ENCODE assay signal across 20 cellular contexts in genomic region chr20:40486297-40486696, GRCh38.
DNase-seq lines count a peak whose midpoint lies in the region; ATAC-seq, FAIRE-seq and TF ChIP-seq lines count a peak whose summit lies in the region.
"Had no signal": no experiment of that assay in that cellular context is flagged by ENCODE, and none has a peak within 500 bp of the region (broad histone marks: within the 10 kb centered on the region; RNA-seq: fewer than 3 reads in every experiment).

No MANE protein-coding gene starts in this region.

- H3K4me3 ChIP-seq in HepG2 (replicated peaks in 1 of 3; ENCODE audit: insufficient read depth in 1 of 3, low read depth in 2 of 3, low read length in 3 of 3) (no peak overlapping the region), right lobe of liver (no peak overlapping the region), GM12878 (no peak overlapping the region)
- H3K4me3 ChIP-seq: A549 had no signal

- no peak for TF ChIP-seq CTCF in HepG2 (CRISPR knock-in tag; IDR thresholded peaks at IDR 0.05)
- no peak for TF ChIP-seq CTCF in right lobe of liver (IDR thresholded peaks at IDR 0.05)
- no peak for TF ChIP-seq CTCF in GM12878 (IDR thresholded peaks at IDR 0.05 in 2 of 3, conservative IDR thresholded peaks at IDR 0.05 in 1 of 3; ENCODE audit: control insufficient read depth in 2 of 3, extremely low read depth in 1 of 3, insufficient read depth in 1 of 3, low read depth in 3 of 3, low read length in 3 of 3)

- H3K36me3 ChIP-seq in HepG2 (replicated peaks in 1 of 2; ENCODE audit: control insufficient read depth in 1 of 2, insufficient read depth in 2 of 2, low read length in 2 of 2) (no peaks in the 10 kb centered on the region), right lobe of liver (no peaks in the 10 kb centered on the region), GM12878 (ENCODE audit: control insufficient read depth in 2 of 2, insufficient read depth in 2 of 2, low read length in 1 of 2) (no peaks in the 10 kb centered on the region)

- no peaks in the 10 kb centered on the region for H3K4me1 ChIP-seq in HepG2 (ENCODE audit: insufficient read depth, low read length)
- H3K4me1 ChIP-seq in right lobe of liver = no peaks in the 10 kb centered on the region
- H3K4me1 ChIP-seq in GM12878 (ENCODE audit: control insufficient read depth, insufficient read depth, low read length) = no peaks in the 10 kb centered on the region
- H3K4me1 ChIP-seq: A549, Caco-2 had no signal

- intact Hi-C loops in HepG2 (cut with micrococcal nuclease; ENCODE audit: unreplicated experiment) = no loop called here
- intact Hi-C loops in right lobe of liver (cut with DNase I) = no loop called here
- intact Hi-C loops in GM12878 (cut with micrococcal nuclease; ENCODE audit: unreplicated experiment) = no loop called here

- H3K9me3 ChIP-seq in HepG2 (ENCODE audit: low read length) = peaks cover 10% of the 10 kb centered on the region; the same call in 1 of the 2 replicates
- H3K9me3 ChIP-seq in right lobe of liver = no peaks in the 10 kb centered on the region
- H3K9me3 ChIP-seq in GM12878 (replicated peaks; ENCODE audit: control insufficient read depth, insufficient read depth, low read length) = no peaks in the 10 kb centered on the region
- H3K9me3 ChIP-seq: A549 had no signal

- POLR2A ChIA-PET in HepG2 (lab: Yijun Ruan, JAX) (no interaction called here), GM12878 (lab: Charles Lee) (no interaction called here)

- H3K27me3 ChIP-seq in HepG2 (ENCODE audit: control insufficient read depth in 1 of 2, insufficient read depth in 2 of 2, low read length in 2 of 2) (no peaks in the 10 kb centered on the region), right lobe of liver (no peaks in the 10 kb centered on the region), GM12878 (replicated peaks in 1 of 2; ENCODE audit: control insufficient read depth in 2 of 2, insufficient read depth in 2 of 2, low read length in 1 of 2) (no peaks in the 10 kb centered on the region)

- CTCF ChIA-PET in HepG2 (lab: Yijun Ruan, JAX; ENCODE audit: low intra/inter-chr PET ratio, low total read pairs) = no interaction called here
- CTCF ChIA-PET in GM12878 (lab: Yijun Ruan, JAX) = no interaction called here

- H3K79me2 ChIP-seq in HepG2 (ENCODE audit: insufficient read depth, low read length) (no peaks in the 10 kb centered on the region), GM12878 (ENCODE audit: control insufficient read depth, insufficient read depth, low read length) (no peaks in the 10 kb centered on the region)

- H3K4me2 ChIP-seq in HepG2 (ENCODE audit: low read depth, low read length) (no peak overlapping the region), GM12878 (ENCODE audit: control insufficient read depth, insufficient read depth) (no peak overlapping the region)
- H3K4me2 ChIP-seq: A549 had no signal

- FAIRE-seq in HepG2 (lab: Jason Lieb, UNC) (no peak), GM12878 (lab: Jason Lieb, UNC) (peak; percentile 35)
- FAIRE-seq: A549, D721Med, G401.6, GM12892, GM18507, HTR-8/SVneo had no signal

- BruUV-seq in HepG2 (replicated peaks; lab: Mats Ljungman, UMichigan) (no TSS peak), GM12878 (replicated peaks; lab: Mats Ljungman, UMichigan) (no TSS peak)

- RAD21 ChIA-PET in GM12878 (lab: Charles Lee; ENCODE audit: unreplicated experiment) = no interaction called here

- TF ChIP-seq POLR2A in HepG2 (IDR thresholded peaks at IDR 0.05; ENCODE audit: insufficient read depth in 1 of 2, low read depth in 2 of 2, low read length in 2 of 2) (no peak), right lobe of liver (IDR thresholded peaks at IDR 0.05) (no peak), GM12878 (IDR thresholded peaks at IDR 0.05; ENCODE audit: low read depth, low read length) (no peak)

- SMC1A ChIA-PET in GM12878 (lab: Charles Lee; ENCODE audit: uncharacterized antibody, unreplicated experiment) = interaction anchor here (0.9 kb wide), 1 partner anchor 10 kb away, joined by 3 read pairs; no protein-coding TSS in a partner anchor

- H3K27ac ChIP-seq in HepG2 (ENCODE audit: extremely low read length, insufficient read depth, low read length) (no peak overlapping the region), right lobe of liver (no peak overlapping the region), GM12878 (ENCODE audit: control insufficient read depth, insufficient read depth) (no peak overlapping the region)
- H3K27ac ChIP-seq: 22Rv1, A549, C4-2B had no signal

- no peak overlapping the region for H3K9ac ChIP-seq in HepG2 (ENCODE audit: insufficient read depth, low read depth, low read length)
- no peak overlapping the region for H3K9ac ChIP-seq in GM12878 (ENCODE audit: control insufficient read depth, insufficient read depth, low read length)

- DNase-seq in HepG2 (ENCODE audit: low spot score) = no peak
- no peak for DNase-seq in right lobe of liver
- peak; percentile 40 for DNase-seq in NOMO-1 treated with DMSO at 0.1 percent for 48 hours (lab: John Stamatoyannopoulos, UW; ENCODE audit: unreplicated experiment)
- DNase-seq in GM12878 (ENCODE audit: low read depth, low spot score) = no peak
- DNase-seq: AML-193; Caco-2; CD4-positive, alpha-beta T cell; HCEC 1CT; KBM-7 had no signal

- TF ChIP-seq RAD21 in HepG2 (CRISPR knock-in tag; IDR thresholded peaks at IDR 0.05) (no peak), GM12878 (IDR thresholded peaks at IDR 0.05; ENCODE audit: insufficient read depth, low read depth, low read length) (no peak)

- H2AFZ ChIP-seq in HepG2 (ENCODE audit: low read length) (no peak overlapping the region), GM12878 (ENCODE audit: control insufficient read depth, low read depth, low read length) (no peak overlapping the region)

- in situ Hi-C loops in HepG2 (cut with HindIII; ENCODE audit: extremely low pct_ligation_motif_present, low pct_unique_long_range_greater_than_20kb) (no loop called here), GM12878 (cut with MboI) (no loop called here)

- TF ChIP-seq EP300 in HepG2 (IDR thresholded peaks at IDR 0.05; ENCODE audit: low read depth in 2 of 2, low read length in 2 of 2) = no peak
- no peak for TF ChIP-seq EP300 in HepG2 (CRISPR knock-in tag; IDR thresholded peaks at IDR 0.05; ENCODE audit: borderline replicate concordance)
- no peak for TF ChIP-seq EP300 in GM12878 (IDR thresholded peaks at IDR 0.05; ENCODE audit: borderline replicate concordance in 1 of 2, control insufficient read depth in 1 of 2, low read depth in 2 of 2, low read length in 2 of 2)

- no peaks in the 10 kb centered on the region for H4K20me1 ChIP-seq in HepG2 (ENCODE audit: insufficient read depth, low read length)
- no peaks in the 10 kb centered on the region for H4K20me1 ChIP-seq in GM12878 (ENCODE audit: control insufficient read depth, insufficient read depth)

- ATAC-seq in HepG2 (no peak), right lobe of liver (no peak), GM12878 (no peak), esophagus mucosa (no peak), GM19023 (IDR thresholded peaks at IDR 0.05; ENCODE audit: unreplicated experiment) (no peak), GM21576 (IDR thresholded peaks at IDR 0.05; ENCODE audit: unreplicated experiment) (no peak)
- ATAC-seq: A549 had no signal

- WGBS in HepG2 (ENCODE audit: low lambda C conversion rate) = 32% methylated on average over 3 of the region's 3 CpGs
- WGBS in right lobe of liver (ENCODE audit: insufficient coverage, low coverage, low lambda C conversion rate, missing lambda C conversion rate) = 73% methylated on average over 3 of the region's 3 CpGs
- WGBS in GM12878 (ENCODE audit: insufficient coverage, insufficient replicate concordance, low lambda C conversion rate, missing lambda C conversion rate) = 24% methylated on average over 3 of the region's 3 CpGs

TF ChIP-seq in HepG2, 621 proteins besides CTCF, POLR2A, EP300 and RAD21:
- peak; percentile 95 for TF ChIP-seq ZNF331 (CRISPR knock-in tag; IDR thresholded peaks at IDR 0.05)
- TF ChIP-seq, protein P1, sequence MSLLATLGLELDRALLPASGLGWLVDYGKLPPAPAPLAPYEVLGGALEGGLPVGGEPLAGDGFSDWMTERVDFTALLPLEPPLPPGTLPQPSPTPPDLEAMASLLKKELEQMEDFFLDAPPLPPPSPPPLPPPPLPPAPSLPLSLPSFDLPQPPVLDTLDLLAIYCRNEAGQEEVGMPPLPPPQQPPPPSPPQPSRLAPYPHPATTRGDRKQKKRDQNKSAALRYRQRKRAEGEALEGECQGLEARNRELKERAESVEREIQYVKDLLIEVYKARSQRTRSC (CRISPR knock-in tag; IDR thresholded peaks at IDR 0.05; ENCODE audit: low read depth) = no peak

TF ChIP-seq in GM12878, 131 proteins besides CTCF, POLR2A, EP300 and RAD21 (continues in another document):
- TF ChIP-seq MYB (IDR thresholded peaks at IDR 0.05; ENCODE audit: borderline replicate concordance, low read depth, low read length) (no peak), GATAD2B (conservative IDR thresholded peaks at IDR 0.05; ENCODE audit: low read depth) (no peak), PKNOX1 (IDR thresholded peaks at IDR 0.05) (no peak), IKZF2 (IDR thresholded peaks at IDR 0.05) (no peak), HDGF (IDR thresholded peaks at IDR 0.05) (no peak), ZSCAN29 (IDR thresholded peaks at IDR 0.05) (no peak), TAF1 (IDR thresholded peaks at IDR 0.05; ENCODE audit: borderline replicate concordance, low read depth, low read length) (no peak), NRF1 (conservative IDR thresholded peaks at IDR 0.05; ENCODE audit: low read depth, low read length) (no peak)
- TF ChIP-seq, protein P2, sequence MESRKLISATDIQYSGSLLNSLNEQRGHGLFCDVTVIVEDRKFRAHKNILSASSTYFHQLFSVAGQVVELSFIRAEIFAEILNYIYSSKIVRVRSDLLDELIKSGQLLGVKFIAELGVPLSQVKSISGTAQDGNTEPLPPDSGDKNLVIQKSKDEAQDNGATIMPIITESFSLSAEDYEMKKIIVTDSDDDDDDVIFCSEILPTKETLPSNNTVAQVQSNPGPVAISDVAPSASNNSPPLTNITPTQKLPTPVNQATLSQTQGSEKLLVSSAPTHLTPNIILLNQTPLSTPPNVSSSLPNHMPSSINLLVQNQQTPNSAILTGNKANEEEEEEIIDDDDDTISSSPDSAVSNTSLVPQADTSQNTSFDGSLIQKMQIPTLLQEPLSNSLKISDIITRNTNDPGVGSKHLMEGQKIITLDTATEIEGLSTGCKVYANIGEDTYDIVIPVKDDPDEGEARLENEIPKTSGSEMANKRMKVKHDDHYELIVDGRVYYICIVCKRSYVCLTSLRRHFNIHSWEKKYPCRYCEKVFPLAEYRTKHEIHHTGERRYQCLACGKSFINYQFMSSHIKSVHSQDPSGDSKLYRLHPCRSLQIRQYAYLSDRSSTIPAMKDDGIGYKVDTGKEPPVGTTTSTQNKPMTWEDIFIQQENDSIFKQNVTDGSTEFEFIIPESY (IDR thresholded peaks at IDR 0.05) = no peak
